ENCODE assay signal across 8 cellular contexts in genomic region chr12:21656931-21657335, GRCh38. TPM values are rescaled to one million over a fixed set of nuclear protein-coding genes. Genes with fewer than 3 reads are reported as not detected.
DNase-seq lines count a peak whose midpoint lies in the region; ATAC-seq and TF ChIP-seq lines count a peak whose summit lies in the region.

No MANE protein-coding gene starts in this region.

- TF ChIP-seq POLR2A in Peyer's patch (IDR thresholded peaks at IDR 0.05) = no peak
- no peak for TF ChIP-seq POLR2A in ovary (IDR thresholded peaks at IDR 0.05)

- H3K4me1 ChIP-seq in Peyer's patch (peaks cover 0 to 8% (median 0%) of the 10 kb centered on the region in 4 donors), cardiac muscle cell (ENCODE audit: low read depth) (peaks cover 13% of the 10 kb centered on the region), ovary (ENCODE audit: insufficient read depth) (peaks cover 2% of the 10 kb centered on the region)

- H3K36me3 ChIP-seq in Peyer's patch = peaks cover 0 to 5% (median 0%) of the 10 kb centered on the region in 3 donors
- H3K36me3 ChIP-seq in cardiac muscle cell = peaks cover 22% of the 10 kb centered on the region
- no peaks in the 10 kb centered on the region for H3K36me3 ChIP-seq in ovary

- peak overlapping the region; percentile 98 for H3K4me3 Mint-ChIP-seq in activated naive CD8-positive, alpha-beta T cell treated with anti-CD3 and anti-CD28 coated beads, Interleukin-2, amount 10 ng/mL, durations not matched to agents 7 days and 5 days

- TF ChIP-seq CTCF in Peyer's patch (IDR thresholded peaks at IDR 0.05) (no peak), cardiac muscle cell (IDR thresholded peaks at IDR 0.05; ENCODE audit: low read depth, low read length) (no peak), ovary (IDR thresholded peaks at IDR 0.05) (no peak), GM13977 (IDR thresholded peaks at IDR 0.05; ENCODE audit: extremely low read depth, insufficient read depth, missing control alignments) (no peak)

- ATAC-seq in GM18870 (IDR thresholded peaks at IDR 0.05; ENCODE audit: unreplicated experiment) (peak; percentile 34), HG03135 (IDR thresholded peaks at IDR 0.05; ENCODE audit: unreplicated experiment) (peak; percentile 31)
- ATAC-seq in activated naive CD8-positive, alpha-beta T cell treated with anti-CD3 and anti-CD28 coated beads, Interleukin-2, amount 10 ng/mL, durations not matched to agents 7 days and 5 days (ENCODE audit: low read depth) = no peak

- H3K27me3 ChIP-seq in Peyer's patch (peaks cover 0 to 4% of the 10 kb centered on the region in 2 donors), cardiac muscle cell (no peaks in the 10 kb centered on the region), ovary (no peaks in the 10 kb centered on the region)

- H3K27me3 Mint-ChIP-seq in activated naive CD8-positive, alpha-beta T cell treated with anti-CD3 and anti-CD28 coated beads, Interleukin-2, amount 10 ng/mL, durations not matched to agents 7 days and 5 days = no peaks in the 10 kb centered on the region

- in situ Hi-C loops in GM13977 (cut with MboI; ENCODE audit: low pct_unique_long_range_greater_than_20kb, low sequenced_read_pairs, unreplicated experiment) = no loop called here

- no peaks in the 10 kb centered on the region for H3K9me3 ChIP-seq in Peyer's patch
- H3K9me3 ChIP-seq in cardiac muscle cell (ENCODE audit: low read depth) = no peaks in the 10 kb centered on the region
- H3K9me3 ChIP-seq in ovary = no peaks in the 10 kb centered on the region

- H3K36me3 Mint-ChIP-seq in activated naive CD8-positive, alpha-beta T cell treated with anti-CD3 and anti-CD28 coated beads, Interleukin-2, amount 10 ng/mL, durations not matched to agents 7 days and 5 days = peaks cover 27% of the 10 kb centered on the region

- peaks cover 37% of the 10 kb centered on the region for H3K4me1 Mint-ChIP-seq in activated naive CD8-positive, alpha-beta T cell treated with anti-CD3 and anti-CD28 coated beads, Interleukin-2, amount 10 ng/mL, durations not matched to agents 7 days and 5 days

- DNase-seq in AG20443 (ENCODE audit: low spot score) = peak; percentile 46
- DNase-seq in Peyer's patch = peak; percentile 42 to 57 (median 52)
- peak; percentile 52 for DNase-seq in activated naive CD8-positive, alpha-beta T cell treated with anti-CD3 and anti-CD28 coated beads, Interleukin-2, amount 10 ng/mL, durations not matched to agents 7 days and 5 days
- DNase-seq in cardiac muscle cell (ENCODE audit: low read depth in 1 of 2, low spot score in 1 of 2) = peak; percentile 53 to 57
- DNase-seq in ovary = peak in 4 of 5 donors; percentile 19 to 43 (median 36)
- DNase-seq in GM13977 (ENCODE audit: low spot score) = no peak

- POLR2A ChIA-PET in activated naive CD8-positive, alpha-beta T cell treated with anti-CD3 and anti-CD28 coated beads, Interleukin-2, amount 10 ng/mL, durations not matched to agents 7 days and 5 days (lab: Charles Lee) = interaction anchor here (0.6 to 3.2 kb wide), 20 partner anchors 9 to 967 kb away, joined by 3 to 33 read pairs (median 5); partner anchors contain the start of genes ETNK1, GOLT1B, PYROXD1 and RECQL

- H3K27ac ChIP-seq in Peyer's patch (peak overlapping the region; percentile 71 to 89 (median 87)), cardiac muscle cell (peak overlapping the region; percentile 84), ovary (peak overlapping the region; percentile 75 to 91)

- no peaks in the 10 kb centered on the region for H3K9me3 Mint-ChIP-seq in activated naive CD8-positive, alpha-beta T cell treated with anti-CD3 and anti-CD28 coated beads, Interleukin-2, amount 10 ng/mL, durations not matched to agents 7 days and 5 days

- H3K4me3 ChIP-seq in Peyer's patch = peak overlapping the region; percentile 58 to 77 (median 66)
- peak overlapping the region; percentile 78 for H3K4me3 ChIP-seq in cardiac muscle cell
- H3K4me3 ChIP-seq in ovary = peak overlapping the region; percentile 92

- 0 to 2% (median 1%) methylated on average over 15 of the region's 15 CpGs for WGBS in ovary, 3 donors

- TF ChIP-seq EP300 in ovary (IDR thresholded peaks at IDR 0.05) = no peak

- intact Hi-C loops in ovary (cut with DNase I) = no loop called here

- H3K27ac Mint-ChIP-seq in activated naive CD8-positive, alpha-beta T cell treated with anti-CD3 and anti-CD28 coated beads, Interleukin-2, amount 10 ng/mL, durations not matched to agents 7 days and 5 days = peak overlapping the region; percentile 99

RNA-seq across cellular contexts. Expression of gene LDHB, which starts 0.7 kb away (rescaled TPM):
- total RNA-seq in Peyer's patch (100 to 1,000 TPM in 1 of 4 donors, 10 to 100 TPM in 3; 15.6 to 178 (median 25.1) TPM), cardiac muscle cell (842 and 1,015 TPM in 2 replicates), ovary (100 to 1,000 TPM; 266 to 595 (median 479) TPM)
- 100 to 1,000 TPM; 911 to 954 TPM for total RNA-seq in activated naive CD8-positive, alpha-beta T cell treated with anti-CD3 and anti-CD28 coated beads, Interleukin-2, amount 10 ng/mL, durations not matched to agents 7 days and 5 days
- polyA plus RNA-seq in cardiac muscle cell (1,645 and 1,792 TPM in 2 replicates), ovary (100 to 1,000 TPM; 467 to 674 TPM)

RNA-seq across cellular contexts. Expression of gene GYS2, which starts 52.3 kb away (rescaled TPM):
- total RNA-seq in Peyer's patch = not detected
- total RNA-seq in activated naive CD8-positive, alpha-beta T cell treated with anti-CD3 and anti-CD28 coated beads, Interleukin-2, amount 10 ng/mL, durations not matched to agents 7 days and 5 days = under 1 TPM; 0.14 to 0.17 TPM
- not detected in 2 replicates for total RNA-seq in cardiac muscle cell
- not detected in 2 replicates for polyA plus RNA-seq in cardiac muscle cell
- under 1 TPM in 1 of 7 donors, not detected in 6; 0.12 TPM for total RNA-seq in ovary
- not detected for polyA plus RNA-seq in ovary
